10 cellular contexts compared by ENCODE assay signal in genomic region chr17:32928527-32929287, GRCh38. TPM values are rescaled to one million over a fixed set of nuclear protein-coding genes. Genes with fewer than 3 reads are reported as not detected.
DNase-seq lines count a peak whose midpoint lies in the region; ATAC-seq, FAIRE-seq and TF ChIP-seq lines count a peak whose summit lies in the region.
"Had no signal": no experiment of that assay in that cellular context is flagged by ENCODE, and none has a peak within 500 bp of the region (broad histone marks: within the 10 kb centered on the region; RNA-seq: fewer than 3 reads in every experiment).

No MANE protein-coding gene starts in this region.

- no peaks in the 10 kb centered on the region for H3K79me2 ChIP-seq in HCT116 (ENCODE audit: insufficient read depth, low read length)
- H3K79me2 ChIP-seq in astrocyte (ENCODE audit: insufficient read depth, low read length) = peaks cover 40% of the 10 kb centered on the region

- H3K4me1 ChIP-seq in HCT116 (ENCODE audit: control insufficient read depth in 1 of 2, insufficient read depth in 2 of 2, low read length in 2 of 2) (peaks cover 6 to 18% of the 10 kb centered on the region in 2 experiments), astrocyte (ENCODE audit: insufficient read depth, low read length) (peaks cover 12% of the 10 kb centered on the region), small intestine (ENCODE audit: control insufficient read depth in 2 of 2, insufficient read depth in 1 of 2, low read depth in 1 of 2, low read length in 1 of 2) (peaks cover 0 to 2% of the 10 kb centered on the region in 2 donors)

- peaks cover 13% of the 10 kb centered on the region for H3K4me1 Mint-ChIP-seq in astrocyte (ENCODE audit: low read depth, unreplicated experiment)
- H3K4me1 Mint-ChIP-seq: naive thymus-derived CD4-positive, alpha-beta T cell had no signal

- H3K27ac ChIP-seq in HCT116 (ENCODE audit: low read depth, low read length) (no peak overlapping the region; the same call in 1 of the 2 replicates), astrocyte (ENCODE audit: low read depth, low read length) (peak overlapping the region; percentile 50), small intestine (ENCODE audit: low read depth in 1 of 2, low read length in 1 of 2) (peak overlapping the region; percentile 53 to 71)

- no peak for TF ChIP-seq POLR2A in HCT116 (IDR thresholded peaks at IDR 0.05; ENCODE audit: borderline replicate concordance, extremely low read depth, insufficient read depth, insufficient read length)

- H3K4me3 ChIP-seq in HCT116 (replicated peaks in 1 of 2; ENCODE audit: low read depth in 1 of 2, low read length in 2 of 2) (peak overlapping the region; percentile 40 to 69), astrocyte (ENCODE audit: insufficient read depth, low read depth, low read length) (peak overlapping the region; percentile 89), iPS-11a (ENCODE audit: low read depth, low read length) (peak overlapping the region; percentile 59), small intestine (ENCODE audit: low read depth in 1 of 2, low read length in 2 of 2) (peak overlapping the region; percentile 42 to 84)

- ATAC-seq in HCT116 (no peak), HG02678 (IDR thresholded peaks at IDR 0.05; ENCODE audit: unreplicated experiment) (no peak)
- ATAC-seq: naive thymus-derived CD4-positive, alpha-beta T cell had no signal

- H3K36me3 ChIP-seq in HCT116 (ENCODE audit: control insufficient read depth in 1 of 2, insufficient read depth in 2 of 2, low read length in 2 of 2) (no peaks in the 10 kb centered on the region), astrocyte (ENCODE audit: insufficient read depth, low read length) (peaks cover 13% of the 10 kb centered on the region), small intestine (ENCODE audit: control insufficient read depth in 2 of 2, insufficient read depth in 2 of 2, low read length in 2 of 2) (peaks cover 0 to 2% of the 10 kb centered on the region in 2 donors)

- no peak overlapping the region for H3K4me3 Mint-ChIP-seq in astrocyte (ENCODE audit: unreplicated experiment)
- H3K4me3 Mint-ChIP-seq: naive thymus-derived CD4-positive, alpha-beta T cell had no signal

- H3K36me3 Mint-ChIP-seq in astrocyte (ENCODE audit: low read depth, unreplicated experiment) = peaks cover 12% of the 10 kb centered on the region
- H3K36me3 Mint-ChIP-seq: naive thymus-derived CD4-positive, alpha-beta T cell had no signal

- H3K27ac Mint-ChIP-seq in astrocyte (ENCODE audit: unreplicated experiment) = no peak overlapping the region
- H3K27ac Mint-ChIP-seq: naive thymus-derived CD4-positive, alpha-beta T cell had no signal

- intact Hi-C loops in HCT116 (cut with micrococcal nuclease) = no loop called here

- TSS peak; percentile 88 for BruUV-seq in HCT116 (replicated peaks; lab: Mats Ljungman, UMichigan)

- RAD21 ChIA-PET in HCT116 (lab: Charles Lee; ENCODE audit: low non-redundant PET in 1 of 2, low total read pairs in 2 of 2, uncharacterized antibody in 2 of 2, unreplicated experiment in 2 of 2) = interaction anchor here in 1 of 2 experiments (0.8 kb wide), 1 partner anchor 9 kb away, joined by 3 read pairs; no protein-coding TSS in a partner anchor

- DNase-seq in HCT116 (ENCODE audit: low read depth, low spot score) (no peak), astrocyte (ENCODE audit: low read depth) (no peak), small intestine (no peak), NCI-H446 treated with DMSO at 0.1 percent for 48 hours (lab: John Stamatoyannopoulos, UW) (no peak), islet precursor cell (no peak)
- DNase-seq in activated CD4-positive, alpha-beta T cell treated with anti-CD3 and anti-CD28 coated beads for 48 hours = no peak
- DNase-seq: activated naive CD4-positive, alpha-beta T cell had no signal

- H3K27me3 ChIP-seq in HCT116 (ENCODE audit: insufficient read depth, low read length) (no peaks in the 10 kb centered on the region), astrocyte (ENCODE audit: insufficient read depth, low read length) (no peaks in the 10 kb centered on the region), small intestine (ENCODE audit: control insufficient read depth in 2 of 2, insufficient read depth in 2 of 2, low read length in 2 of 2) (no peaks in the 10 kb centered on the region)

- TF ChIP-seq CTCF in HCT116 (IDR thresholded peaks at IDR 0.05 in 2 of 3, conservative IDR thresholded peaks at IDR 0.05 in 1 of 3; ENCODE audit: borderline replicate concordance in 1 of 3, insufficient read depth in 1 of 3, low read depth in 2 of 3, low read length in 2 of 3) (no peak), astrocyte (IDR thresholded peaks at IDR 0.05; ENCODE audit: insufficient read depth, low read depth, low read length) (no peak)

- POLR2A ChIA-PET in HCT116 (lab: Charles Lee) = no interaction called here

- H3K4me2 ChIP-seq in HCT116 (ENCODE audit: low read length) (peak overlapping the region; percentile 88), astrocyte (ENCODE audit: low read length) (peak overlapping the region; percentile 99)

- H3K27me3 Mint-ChIP-seq in astrocyte (ENCODE audit: low read depth, unreplicated experiment) = peaks cover 2% of the 10 kb centered on the region

- H4K20me1 ChIP-seq in HCT116 (ENCODE audit: insufficient read depth) = no peaks in the 10 kb centered on the region
- peaks cover 3% of the 10 kb centered on the region for H4K20me1 ChIP-seq in astrocyte (ENCODE audit: insufficient read depth, low read length)

- 9 to 20% (median 15%) methylated on average over 16 of the region's 16 CpGs for WGBS in small intestine, 3 donors

- H2AFZ ChIP-seq in HCT116 (ENCODE audit: low read depth, low read length, poor library complexity, severe bottlenecking) (peak overlapping the region; percentile 52), astrocyte (ENCODE audit: low read depth, low read length) (peak overlapping the region; percentile 86)

- FAIRE-seq in astrocyte (lab: Jason Lieb, UNC) = peak; percentile 26
- FAIRE-seq in small intestine (lab: Jason Lieb, UNC) = no peak

- H3K9me2 ChIP-seq in HCT116 (ENCODE audit: insufficient read depth) = no peaks in the 10 kb centered on the region

- CTCF ChIA-PET in HCT116 (lab: Charles Lee) = interaction anchor here (0.9 to 1.8 kb wide), 2 partner anchors 13 to 52 kb away, joined by 3 to 6 read pairs; partner anchors contain the start of gene MYO1D

- no peaks in the 10 kb centered on the region for H3K9me3 ChIP-seq in HCT116 (ENCODE audit: control insufficient read depth in 1 of 2, insufficient read depth in 1 of 2, low read depth in 1 of 2, low read length in 2 of 2)
- H3K9me3 ChIP-seq in astrocyte (ENCODE audit: insufficient read depth, low read depth, low read length) = no peaks in the 10 kb centered on the region
- no peaks in the 10 kb centered on the region for H3K9me3 ChIP-seq in small intestine (ENCODE audit: control insufficient read depth, low read depth)

- H3K9ac ChIP-seq in HCT116 (ENCODE audit: low read length) = peak overlapping the region; percentile 69
- peak overlapping the region; percentile 93 for H3K9ac ChIP-seq in astrocyte (ENCODE audit: low read length)

- TF ChIP-seq RAD21 in HCT116 (IDR thresholded peaks at IDR 0.05; ENCODE audit: low read depth) = no peak

- no peaks in the 10 kb centered on the region for H3K9me3 Mint-ChIP-seq in astrocyte (ENCODE audit: unreplicated experiment)
- H3K9me3 Mint-ChIP-seq: naive thymus-derived CD4-positive, alpha-beta T cell had no signal

TF ChIP-seq in HCT116, 20 proteins besides CTCF, POLR2A, EP300 and RAD21 (continues in another document):
- no peak for TF ChIP-seq MAX (IDR thresholded peaks at IDR 0.05)
- TF ChIP-seq REST (IDR thresholded peaks at IDR 0.05; ENCODE audit: low read depth) = no peak
- no peak for TF ChIP-seq JUND (IDR thresholded peaks at IDR 0.05)
- no peak for TF ChIP-seq EZH2phosphoT487 (IDR thresholded peaks at IDR 0.05; ENCODE audit: borderline replicate concordance)
- no peak for TF ChIP-seq SP1 (IDR thresholded peaks at IDR 0.05; ENCODE audit: low read depth)
- TF ChIP-seq ZFX (IDR thresholded peaks at IDR 0.05) = no peak
- TF ChIP-seq ATF3 (IDR thresholded peaks at IDR 0.05) = no peak
- no peak for TF ChIP-seq CBX3 (IDR thresholded peaks at IDR 0.05; ENCODE audit: low read depth)
- TF ChIP-seq TCF7L2 (IDR thresholded peaks at IDR 0.05; ENCODE audit: borderline replicate concordance, extremely low read depth, insufficient read depth, insufficient read length) = no peak

RNA-seq across cellular contexts. Expression of gene TMEM98, which starts 0.8 kb away (rescaled TPM):
- total RNA-seq in HCT116 (2021; ENCODE audit: unreplicated experiment) (29.3 TPM), astrocyte (59.6 and 62.6 TPM in 2 replicates)
- 33.3 and 37.3 TPM in 2 replicates for polyA plus RNA-seq in HCT116 (2012)
- 10 to 100 TPM; 52.8 to 88.7 (median 68.4) TPM for polyA plus RNA-seq in small intestine
- polyA plus RNA-seq: naive thymus-derived CD4-positive, alpha-beta T cell had no signal

RNA-seq across cellular contexts. Expression of gene MYO1D, which starts 51.8 kb away (rescaled TPM):
- 35.7 TPM for total RNA-seq in HCT116 (2021; ENCODE audit: unreplicated experiment)
- 35.2 and 35.5 TPM in 2 replicates for polyA plus RNA-seq in HCT116 (2012)
- 18.0 and 23.5 TPM in 2 replicates for total RNA-seq in astrocyte
- polyA plus RNA-seq in small intestine = 10 to 100 TPM; 62.9 to 75.6 (median 71.6) TPM
